In genomic region chr12:65163755-65164154, GRCh38 we compare ENCODE assay signal across 15 cellular contexts. TPM values are rescaled to one million over a fixed set of nuclear protein-coding genes. Genes with fewer than 3 reads are reported as not detected.
A peak's percentile ranks its signal among the peaks of the same experiment; 100 is the strongest.
DNase-seq lines count a peak whose midpoint lies in the region; ATAC-seq, FAIRE-seq and TF ChIP-seq lines count a peak whose summit lies in the region.
"Had no signal": no experiment of that assay in that cellular context is flagged by ENCODE, and none has a peak within 500 bp of the region (broad histone marks: within the 10 kb centered on the region; RNA-seq: fewer than 3 reads in every experiment).

No MANE protein-coding gene starts in this region.

- H2AFZ ChIP-seq in SK-N-SH (ENCODE audit: low read depth) (0 out of 2 replicates have a peak overlapping the region, but pooled peaks have one; percentile 16), GM12878 (ENCODE audit: control insufficient read depth, low read depth, low read length) (no peak overlapping the region), H9 (ENCODE audit: low read length) (no peak overlapping the region)

- no peak overlapping the region for H2BK5ac ChIP-seq in H9 (ENCODE audit: insufficient read length, low read length)

- H2BK120ac ChIP-seq in H9 (ENCODE audit: low read depth, low read length, poor library complexity, severe bottlenecking) = no peak overlapping the region

- TF ChIP-seq EP300 in SK-N-SH (IDR thresholded peaks at IDR 0.05; ENCODE audit: borderline replicate concordance in 1 of 2, low read depth in 1 of 2, low read length in 1 of 2) = no peak
- no peak for TF ChIP-seq EP300 in GM12878 (IDR thresholded peaks at IDR 0.05; ENCODE audit: borderline replicate concordance in 1 of 2, control insufficient read depth in 1 of 2, low read depth in 2 of 2, low read length in 2 of 2)

- H3K23ac ChIP-seq in H9 (ENCODE audit: insufficient read length, low read depth, low read length) = no peak overlapping the region

- no TSS peak for BruUV-seq in GM12878 (replicated peaks; lab: Mats Ljungman, UMichigan)

- H3K18ac ChIP-seq in H9 (ENCODE audit: insufficient read length, low read depth, low read length) = no peak overlapping the region

- H3K27me3 ChIP-seq in SK-N-SH (ENCODE audit: insufficient read depth) (peaks cover 39% of the 10 kb centered on the region), GM12878 (replicated peaks in 1 of 2; ENCODE audit: control insufficient read depth in 2 of 2, insufficient read depth in 2 of 2, low read length in 1 of 2) (no peaks in the 10 kb centered on the region), H9 (ENCODE audit: insufficient read depth, low read length) (no peaks in the 10 kb centered on the region)
- H3K27me3 ChIP-seq: right atrium auricular region, SJCRH30 had no signal

- no peak for TF ChIP-seq POLR2A in GM12878 (IDR thresholded peaks at IDR 0.05; ENCODE audit: low read depth, low read length)

- H3K79me2 ChIP-seq in SK-N-SH (ENCODE audit: insufficient read depth) (no peaks in the 10 kb centered on the region; the same call in 1 of the 2 replicates), GM12878 (ENCODE audit: control insufficient read depth, insufficient read depth, low read length) (peaks cover under 1% of the 10 kb centered on the region), H9 (ENCODE audit: insufficient read depth, low read length) (no peaks in the 10 kb centered on the region)

- H2BK12ac ChIP-seq in H9 (ENCODE audit: insufficient read length, low read depth, low read length) = no peak overlapping the region

- WGBS in SK-N-SH (ENCODE audit: low lambda C conversion rate) = 2% methylated on average over 3 of the region's 3 CpGs
- 0% methylated on average over 3 of the region's 3 CpGs for WGBS in GM12878 (ENCODE audit: insufficient coverage, insufficient replicate concordance, low lambda C conversion rate, missing lambda C conversion rate)
- no CpG with 5 or more reads among the region's 3 CpGs for WGBS in H9 (ENCODE audit: extremely low coverage, insufficient read length, low lambda C conversion rate)

- H3K23me2 ChIP-seq in H9 (ENCODE audit: insufficient read length, low read depth, low read length, poor library complexity, severe bottlenecking) = no peaks in the 10 kb centered on the region

- H3K9me3 ChIP-seq in SK-N-SH = no peaks in the 10 kb centered on the region
- no peaks in the 10 kb centered on the region for H3K9me3 ChIP-seq in GM12878 (replicated peaks; ENCODE audit: control insufficient read depth, insufficient read depth, low read length)
- H3K9me3 ChIP-seq in H9 (ENCODE audit: control insufficient read depth, low read depth, low read length) = no peaks in the 10 kb centered on the region
- H3K9me3 ChIP-seq: adrenal gland, right atrium auricular region, SJCRH30 had no signal

- no peak for TF ChIP-seq RAD21 in SK-N-SH (IDR thresholded peaks at IDR 0.05; ENCODE audit: low read length)
- TF ChIP-seq RAD21 in GM12878 (IDR thresholded peaks at IDR 0.05; ENCODE audit: insufficient read depth, low read depth, low read length) = no peak

- H3K4me3 ChIP-seq in SK-N-SH (ENCODE audit: low read depth in 2 of 2, low read length in 1 of 2) (no peak overlapping the region), GM12878 (no peak overlapping the region)
- H3K4me3 ChIP-seq: adrenal gland, right atrium auricular region, SJCRH30 had no signal

- H3K27ac ChIP-seq in SK-N-SH (ENCODE audit: low read depth in 2 of 2, low read length in 1 of 2) (no peak overlapping the region), GM12878 (ENCODE audit: control insufficient read depth, insufficient read depth) (no peak overlapping the region), H9 (ENCODE audit: insufficient read length, low read depth, low read length) (no peak overlapping the region)
- H3K27ac ChIP-seq: 22Rv1, adrenal gland, right atrium auricular region, SJCRH30 had no signal

- peaks cover 0 to 2% (median 0%) of the 10 kb centered on the region in 3 experiments; a peak in 1 of 7 replicates for H3K36me3 Mint-ChIP-seq in H9 (ENCODE audit: insufficient read depth in 1 of 3, low read depth in 3 of 3)

- no peak for FAIRE-seq in GM12878 (lab: Jason Lieb, UNC)
- FAIRE-seq: endometrium, HepG2 had no signal

- no peak overlapping the region for H3K4me2 ChIP-seq in SK-N-SH
- no peak overlapping the region for H3K4me2 ChIP-seq in GM12878 (ENCODE audit: control insufficient read depth, insufficient read depth)
- no peak overlapping the region for H3K4me2 ChIP-seq in H9 (ENCODE audit: insufficient read depth, insufficient read length, low read length)

- SMC1A ChIA-PET in GM12878 (lab: Charles Lee; ENCODE audit: uncharacterized antibody, unreplicated experiment) = interaction anchor here (0.7 to 2.7 kb wide), 12 partner anchors 8 to 368 kb away, joined by 3 to 14 read pairs (median 4); no protein-coding TSS in a partner anchor

- peaks cover 0 to 2% of the 10 kb centered on the region in 2 experiments; a peak in 1 of 4 replicates for H3K4me1 ChIP-seq in SK-N-SH (ENCODE audit: control insufficient read depth in 1 of 2, insufficient read depth in 2 of 2, low read depth in 1 of 2, low read length in 1 of 2)
- H3K4me1 ChIP-seq in GM12878 (ENCODE audit: control insufficient read depth, insufficient read depth, low read length) = peaks cover 16% of the 10 kb centered on the region
- H3K4me1 ChIP-seq in H9 (ENCODE audit: insufficient read depth, low read length) = no peaks in the 10 kb centered on the region
- H3K4me1 ChIP-seq: SJCRH30 had no signal

- H3K79me1 ChIP-seq in H9 (ENCODE audit: insufficient read depth, low read depth, low read length, poor library complexity, severe bottlenecking) = no peaks in the 10 kb centered on the region

- no peak overlapping the region for H3K4me3 Mint-ChIP-seq in H9

- no peaks in the 10 kb centered on the region for H3K9me2 ChIP-seq in SK-N-SH

- H4K20me1 ChIP-seq in SK-N-SH (ENCODE audit: insufficient read depth) (no peaks in the 10 kb centered on the region), GM12878 (ENCODE audit: control insufficient read depth, insufficient read depth) (no peaks in the 10 kb centered on the region), H9 (ENCODE audit: control insufficient read depth, insufficient read depth, insufficient read length) (no peaks in the 10 kb centered on the region)

- H3K36me3 ChIP-seq in SK-N-SH (replicated peaks in 1 of 2; ENCODE audit: control insufficient read depth in 1 of 2, insufficient read depth in 2 of 2, low read length in 1 of 2) = no peaks in the 10 kb centered on the region
- no peaks in the 10 kb centered on the region for H3K36me3 ChIP-seq in GM12878 (ENCODE audit: control insufficient read depth in 2 of 2, insufficient read depth in 2 of 2, low read length in 1 of 2)
- H3K36me3 ChIP-seq: adrenal gland, right atrium auricular region, SJCRH30 had no signal

- H4K8ac ChIP-seq in H9 (replicated peaks; ENCODE audit: insufficient read length, low read depth, low read length) = no peak overlapping the region

- H3F3A ChIP-seq in SK-N-SH (replicated peaks; ENCODE audit: insufficient read depth) = peaks cover 6% of the 10 kb centered on the region

- peaks cover 43% of the 10 kb centered on the region for H3K27me3 Mint-ChIP-seq in H9 (ENCODE audit: low read depth)

- DNase-seq in SK-N-SH = no peak
- no peak for DNase-seq in GM12878 (ENCODE audit: low read depth, low spot score)
- DNase-seq in H9 = no peak
- DNase-seq in ecto neural progenitor cell (ENCODE audit: low spot score) = no peak
- DNase-seq in posterior vena cava (ENCODE audit: low spot score) = no peak
- DNase-seq: activated CD4-positive, alpha-beta T cell treated with anti-CD3 and anti-CD28 coated beads, Interleukin-2, amount 50 U/mL, for 48 hours; adrenal gland; SJCRH30 had no signal

- H2BK20ac ChIP-seq in H9 (ENCODE audit: low read depth, low read length, poor library complexity, severe bottlenecking) = no peak overlapping the region

- no peak overlapping the region for H3T11ph ChIP-seq in H9 (ENCODE audit: low read length)

- POLR2A ChIA-PET in SK-N-SH (lab: Yijun Ruan, JAX) = no interaction called here
- POLR2A ChIA-PET in GM12878 (lab: Charles Lee) = interaction anchor here (1.4 to 1.9 kb wide), 3 partner anchors 8 to 69 kb away, joined by 3 to 7 read pairs (median 7); no protein-coding TSS in a partner anchor

- no peak overlapping the region for H3K56ac ChIP-seq in H9 (ENCODE audit: insufficient read length, low read depth, low read length)

- H2BK15ac ChIP-seq in H9 (ENCODE audit: low read depth, low read length) = no peak overlapping the region

- no peak overlapping the region for H4K91ac ChIP-seq in H9 (ENCODE audit: insufficient read length, low read depth, low read length)

- no peak overlapping the region for H3K4ac ChIP-seq in H9 (ENCODE audit: low read depth, low read length)

- RAD21 ChIA-PET in GM12878 (lab: Charles Lee; ENCODE audit: unreplicated experiment) = interaction anchor here (0.7 to 2.3 kb wide), 3 partner anchors 7 to 69 kb away, joined by 4 to 12 read pairs (median 6); no protein-coding TSS in a partner anchor

- in situ Hi-C loops in GM12878 (cut with MboI) = no loop called here

- H3K4me1 Mint-ChIP-seq in H9 = no peaks in the 10 kb centered on the region

- CTCF ChIA-PET in SK-N-SH (lab: Yijun Ruan, JAX) (interaction anchor here (1.0 to 1.4 kb wide), 2 partner anchors 24 to 41 kb away, joined by 3 to 4 read pairs; no protein-coding TSS in a partner anchor), GM12878 (lab: Yijun Ruan, JAX) (interaction anchor here (0.9 to 1.9 kb wide), 4 partner anchors 69 to 368 kb away, joined by 3 to 16 read pairs (median 4); no protein-coding TSS in a partner anchor)

- no peak overlapping the region for H3K9ac ChIP-seq in SK-N-SH
- no peak overlapping the region for H3K9ac ChIP-seq in GM12878 (ENCODE audit: control insufficient read depth, insufficient read depth, low read length)
- H3K9ac ChIP-seq in H9 (ENCODE audit: extremely low read depth, insufficient read length, low read length) = no peak overlapping the region

- H3K27ac Mint-ChIP-seq in H9 = no peak overlapping the region

- intact Hi-C loops in GM12878 (cut with micrococcal nuclease; ENCODE audit: unreplicated experiment) (loop anchor here (10.0 kb wide), 1 partner anchor 549 kb away; the partner anchor contains the start of gene RASSF3), posterior vena cava (cut with DNase I) (no loop called here)

- TF ChIP-seq CTCF in SK-N-SH (IDR thresholded peaks at IDR 0.05) (no peak), GM12878 (IDR thresholded peaks at IDR 0.05 in 2 of 3, conservative IDR thresholded peaks at IDR 0.05 in 1 of 3; ENCODE audit: control insufficient read depth in 2 of 3, extremely low read depth in 1 of 3, insufficient read depth in 1 of 3, low read depth in 3 of 3, low read length in 3 of 3) (no peak), H9 (conservative IDR thresholded peaks at IDR 0.05) (no peak)

- H3K9me3 Mint-ChIP-seq in H9 = peaks cover under 1 to 7% of the 10 kb centered on the region in 2 experiments; a peak in 2 of 5 replicates

- ATAC-seq in SK-N-SH treated with all-trans-retinoic acid at 6 μM for 48 hours (no peak), GM21717 (IDR thresholded peaks at IDR 0.05; ENCODE audit: unreplicated experiment) (peak; percentile 72), HG03378 (IDR thresholded peaks at IDR 0.05; ENCODE audit: unreplicated experiment) (peak; percentile 81), GM12878 (peak; percentile 92)
- ATAC-seq: HepG2 had no signal

- H3K14ac ChIP-seq in H9 (ENCODE audit: insufficient read depth, low read length) = no peak overlapping the region

- no peak overlapping the region for H4K5ac ChIP-seq in H9 (ENCODE audit: insufficient read length, low read depth, low read length)

- no peak overlapping the region for H2AK5ac ChIP-seq in H9 (ENCODE audit: insufficient read length, low read length)

RNA-seq across cellular contexts. Expression of gene LEMD3, which starts 5.6 kb away (rescaled TPM):
- polyA plus RNA-seq in SK-N-SH (2012; rRNA removed) (4.4 and 6.1 TPM in 2 replicates), GM12878 (2011; rRNA removed) (21.3 and 29.5 TPM in 2 replicates), GM12878 (2014; fragmentation: Illumina TruSeq; extraction: Trizol) (17.7 and 31.1 TPM in 2 replicates), GM12878 (2014; fragmentation: Nextera tagmentation; extraction: Ambion mirVana) (1 to 10 TPM; 7.5 to 9.0 TPM), GM12878 (2014; rRNA removed) (12.0 and 17.8 TPM in 2 replicates), GM12878 (2016; fragmentation: Nextera tagmentation; extraction: Ambion mirVana) (10 to 100 TPM; 14.6 to 15.4 TPM)
- polyA plus RNA-seq in SK-N-SH (2012; cell fraction: cytosol; rRNA removed) = 4.6 and 5.1 TPM in 2 replicates
- 11.7 and 12.8 TPM in 2 replicates for polyA plus RNA-seq in SK-N-SH (2012; cell fraction: nucleus; rRNA removed)
- total RNA-seq in GM12878 (2013; cell fraction: nucleolus; rRNA removed) = 71.8 and 93.9 TPM in 2 replicates
- total RNA-seq in GM12878 (2014; rRNA removed) (23.8 and 24.8 TPM in 2 replicates), GM12878 (2014; rRNA removed; fragmentation: Illumina TruSeq; extraction: Trizol) (19.4 and 19.6 TPM in 2 replicates), GM12878 (2021) (23.6 and 26.0 TPM in 2 replicates), H9 (2021) (38.1 and 38.3 TPM in 2 replicates), posterior vena cava (10 to 100 TPM; 23.9 to 27.2 TPM)
- polyA plus RNA-seq in GM12878 (2011; ENCODE audit: low read depth) = 4.1 TPM
- 6.5 and 7.0 TPM in 2 replicates for polyA plus RNA-seq in GM12878 (2011; cell fraction: cytosol; rRNA removed)
- 20.1 and 23.8 TPM in 2 replicates for polyA plus RNA-seq in GM12878 (2011; cell fraction: nucleus; rRNA removed)
- 9.3 and 13.1 TPM in 2 replicates for polyA plus RNA-seq in GM12878 (2012)
- polyA minus RNA-seq in GM12878 (2011; rRNA and poly(A)+ RNA removed) = 13.5 and 14.3 TPM in 2 replicates
- polyA minus RNA-seq in GM12878 (2011; cell fraction: cytosol; rRNA and poly(A)+ RNA removed) = 4.9 and 7.5 TPM in 2 replicates
- 28.7 and 46.6 TPM in 2 replicates for polyA minus RNA-seq in GM12878 (2011; cell fraction: nucleus; rRNA and poly(A)+ RNA removed)

RNA-seq across cellular contexts. Expression of gene WIF1, which starts 42.6 kb away (rescaled TPM):
- polyA plus RNA-seq in SK-N-SH (2012; rRNA removed) (not detected in 2 replicates), GM12878 (2011; rRNA removed) (not detected in 2 replicates), GM12878 (2014; fragmentation: Illumina TruSeq; extraction: Trizol) (0.04 TPM in 1 of 2 replicates, not detected in the other), GM12878 (2014; fragmentation: Nextera tagmentation; extraction: Ambion mirVana) (under 1 TPM in 1 of 2 experiments, not detected in 1; 0.05 TPM), GM12878 (2014; rRNA removed) (0.05 TPM in 1 of 2 replicates, not detected in the other), GM12878 (2016; fragmentation: Nextera tagmentation; extraction: Ambion mirVana) (not detected)
- polyA plus RNA-seq in SK-N-SH (2012; cell fraction: cytosol; rRNA removed) = 0.03 TPM in 1 of 2 replicates, not detected in the other
- polyA plus RNA-seq in SK-N-SH (2012; cell fraction: nucleus; rRNA removed) = not detected in 2 replicates
- total RNA-seq in GM12878 (2013; cell fraction: nucleolus; rRNA removed) = not detected in 2 replicates
- total RNA-seq in GM12878 (2014; rRNA removed) (not detected in 2 replicates), GM12878 (2014; rRNA removed; fragmentation: Illumina TruSeq; extraction: Trizol) (not detected in 2 replicates), GM12878 (2021) (not detected in 2 replicates), H9 (2021) (0.42 and 0.98 TPM in 2 replicates), posterior vena cava (under 1 TPM; 0.46 to 0.76 TPM)
- 0.10 TPM for polyA plus RNA-seq in GM12878 (2011; ENCODE audit: low read depth)
- polyA plus RNA-seq in GM12878 (2011; cell fraction: cytosol; rRNA removed) = 0.03 TPM in 2 replicates
- polyA plus RNA-seq in GM12878 (2011; cell fraction: nucleus; rRNA removed) = not detected in 2 replicates
- 0.10 and 0.11 TPM in 2 replicates for polyA plus RNA-seq in GM12878 (2012)
- not detected in 2 replicates for polyA minus RNA-seq in GM12878 (2011; rRNA and poly(A)+ RNA removed)
- polyA minus RNA-seq in GM12878 (2011; cell fraction: cytosol; rRNA and poly(A)+ RNA removed) = not detected in 2 replicates
- not detected in 2 replicates for polyA minus RNA-seq in GM12878 (2011; cell fraction: nucleus; rRNA and poly(A)+ RNA removed)
- total RNA-seq: HepG2, SJCRH30 had no signal
- polyA plus RNA-seq: HepG2 had no signal
